11 cellular contexts compared by ENCODE assay signal in the genomic region with DNA sequence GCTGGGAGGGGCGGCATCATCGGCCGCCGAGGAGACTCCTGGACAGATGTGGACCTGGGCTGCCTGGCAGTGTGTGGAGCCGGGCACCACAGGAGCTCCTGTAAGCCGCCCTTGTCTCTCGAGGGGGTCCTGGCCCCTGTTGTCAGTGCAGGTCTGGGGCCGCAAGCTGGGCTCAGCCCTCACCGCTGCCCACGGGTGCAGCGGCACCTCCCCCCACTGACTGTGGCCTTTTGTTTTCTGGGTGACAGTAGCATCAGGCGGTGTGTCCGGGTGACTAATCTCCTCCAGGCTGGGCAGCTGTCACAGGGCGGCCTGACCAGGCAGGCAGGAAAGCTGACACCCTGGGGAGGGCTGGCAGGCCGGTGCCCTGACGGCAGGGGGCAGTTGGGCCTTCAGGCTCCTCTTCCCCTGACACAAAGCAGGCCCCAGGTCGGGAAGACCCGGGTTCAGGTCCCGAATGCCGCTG. TPM values are rescaled to one million over a fixed set of nuclear protein-coding genes. Genes with fewer than 3 reads are reported as not detected.
A peak's percentile ranks its signal among the peaks of the same experiment; 100 is the strongest.
DNase-seq lines count a peak whose midpoint lies in the region; ATAC-seq and TF ChIP-seq lines count a peak whose summit lies in the region.
"Had no signal": no experiment of that assay in that cellular context is flagged by ENCODE, and none has a peak within 500 bp of the region (broad histone marks: within the 10 kb centered on the region; RNA-seq: fewer than 3 reads in every experiment).

No MANE protein-coding gene starts in this region.

- CTCF ChIA-PET in HCT116 (lab: Charles Lee) = interaction anchor here (1.0 to 1.6 kb wide), 4 partner anchors 9 to 191 kb away, joined by 3 to 7 read pairs (median 4); no protein-coding TSS in a partner anchor

- H3K27me3 ChIP-seq in HCT116 (ENCODE audit: insufficient read depth, low read length) (no peaks in the 10 kb centered on the region), adipocyte (replicated peaks; ENCODE audit: control insufficient read depth, insufficient read depth, low read length) (no peaks in the 10 kb centered on the region), left ventricle myocardium inferior (ENCODE audit: low read depth) (no peaks in the 10 kb centered on the region), skeletal muscle satellite cell (ENCODE audit: control insufficient read depth, insufficient read depth, low read length) (no peaks in the 10 kb centered on the region)

- WGBS in lower leg skin, 2 donors = 66 to 74% methylated on average over 9 to 12 of the region's 20 CpGs

- no peaks in the 10 kb centered on the region for H3K9me2 ChIP-seq in HCT116 (ENCODE audit: insufficient read depth)

- peak; percentile 52 for DNase-seq in HCT116 (ENCODE audit: low read depth, low spot score)
- peak; percentile 30 for DNase-seq in adipocyte (ENCODE audit: low read depth)
- DNase-seq in left ventricle myocardium inferior = peak; percentile 72
- no peak for DNase-seq in lower leg skin (ENCODE audit: low spot score in 2 of 2)
- no peak for DNase-seq in iPS-NIHi11 (ENCODE audit: low spot score)
- no peak for DNase-seq in stimulated activated naive CD4-positive, alpha-beta T cell (lab: John Stamatoyannopoulos, UW)
- DNase-seq: activated naive CD4-positive, alpha-beta T cell treated with anti-CD3 and anti-CD28 coated beads, Interleukin-2, amount 10 ng/mL, durations not matched to agents 7 days and 5 days; NCI-H1694 had no signal

- RAD21 ChIA-PET in HCT116 (lab: Charles Lee; ENCODE audit: low non-redundant PET in 1 of 2, low total read pairs in 2 of 2, uncharacterized antibody in 2 of 2, unreplicated experiment in 2 of 2) = no interaction called here

- TF ChIP-seq POLR2A in HCT116 (IDR thresholded peaks at IDR 0.05; ENCODE audit: borderline replicate concordance, extremely low read depth, insufficient read depth, insufficient read length) (no peak), lower leg skin (IDR thresholded peaks at IDR 0.05) (no peak)

- no peaks in the 10 kb centered on the region for H4K20me1 ChIP-seq in HCT116 (ENCODE audit: insufficient read depth)

- H3K4me3 ChIP-seq in HCT116 (replicated peaks in 1 of 2; ENCODE audit: low read depth in 1 of 2, low read length in 2 of 2) (peak overlapping the region in 1 of 2 experiments; percentile 16; a peak in 1 of 4 replicates), adipocyte (ENCODE audit: low read length) (no peak overlapping the region), left ventricle myocardium inferior (peak overlapping the region; percentile 67), skeletal muscle satellite cell (ENCODE audit: low read length) (peak overlapping the region; percentile 66), lower leg skin (ENCODE audit: low read depth, poor library complexity, severe bottlenecking) (no peak overlapping the region)

- peak overlapping the region; percentile 52; the same call in 1 of the 2 replicates for H3K9ac ChIP-seq in HCT116 (ENCODE audit: low read length)
- H3K9ac ChIP-seq in adipocyte (ENCODE audit: low read length) = no peak overlapping the region
- H3K9ac ChIP-seq in skeletal muscle satellite cell (ENCODE audit: low read depth, low read length) = peak overlapping the region; percentile 87

- H2AFZ ChIP-seq in HCT116 (ENCODE audit: low read depth, low read length, poor library complexity, severe bottlenecking) = no peak overlapping the region

- H3K9me3 ChIP-seq in HCT116 (ENCODE audit: control insufficient read depth in 1 of 2, insufficient read depth in 1 of 2, low read depth in 1 of 2, low read length in 2 of 2) (no peaks in the 10 kb centered on the region), adipocyte (ENCODE audit: control insufficient read depth, low read length) (no peaks in the 10 kb centered on the region), left ventricle myocardium inferior (replicated peaks) (no peaks in the 10 kb centered on the region), skeletal muscle satellite cell (replicated peaks; ENCODE audit: low read length) (no peaks in the 10 kb centered on the region)

- H3K79me2 ChIP-seq in HCT116 (ENCODE audit: insufficient read depth, low read length) = peaks cover 43% of the 10 kb centered on the region

- ATAC-seq in HCT116 (peak; percentile 79), HG03378 (IDR thresholded peaks at IDR 0.05; ENCODE audit: unreplicated experiment) (no peak)

- POLR2A ChIA-PET in HCT116 (lab: Charles Lee) = no interaction called here

- peak in 1 of 3 experiments; percentile 44; a peak in 2 of 6 replicates for TF ChIP-seq CTCF in HCT116 (IDR thresholded peaks at IDR 0.05 in 2 of 3, conservative IDR thresholded peaks at IDR 0.05 in 1 of 3; ENCODE audit: borderline replicate concordance in 1 of 3, insufficient read depth in 1 of 3, low read depth in 2 of 3, low read length in 2 of 3)
- peak; percentile 48 for TF ChIP-seq CTCF in left ventricle myocardium inferior (IDR thresholded peaks at IDR 0.05; ENCODE audit: borderline replicate concordance)
- TF ChIP-seq CTCF in lower leg skin (IDR thresholded peaks at IDR 0.05) = no peak

- peak overlapping the region; percentile 47 for H3K27ac ChIP-seq in HCT116 (ENCODE audit: low read depth, low read length)
- peak overlapping the region; percentile 94 for H3K27ac ChIP-seq in left ventricle myocardium inferior (replicated peaks)

- intact Hi-C loops in HCT116 (cut with micrococcal nuclease) (no loop called here), left ventricle myocardium inferior (cut with micrococcal nuclease) (no loop called here), lower leg skin (cut with DNase I; ENCODE audit: low total_unique reads) (no loop called here)

- peaks cover 20 to 51% of the 10 kb centered on the region in 2 experiments for H3K4me1 ChIP-seq in HCT116 (ENCODE audit: control insufficient read depth in 1 of 2, insufficient read depth in 2 of 2, low read length in 2 of 2)
- peaks cover 20% of the 10 kb centered on the region for H3K4me1 ChIP-seq in adipocyte (ENCODE audit: control insufficient read depth, insufficient read depth, low read length)
- H3K4me1 ChIP-seq in left ventricle myocardium inferior = peaks cover 84% of the 10 kb centered on the region
- peaks cover 46% of the 10 kb centered on the region for H3K4me1 ChIP-seq in skeletal muscle satellite cell (ENCODE audit: control insufficient read depth, insufficient read depth, low read length)

- no TSS peak for BruUV-seq in HCT116 (replicated peaks; lab: Mats Ljungman, UMichigan)

- no peak for TF ChIP-seq RAD21 in HCT116 (IDR thresholded peaks at IDR 0.05; ENCODE audit: low read depth)

- peak overlapping the region; percentile 64 for H3K4me2 ChIP-seq in HCT116 (ENCODE audit: low read length)
- H3K4me2 ChIP-seq in skeletal muscle satellite cell (ENCODE audit: low read length) = peak overlapping the region; percentile 93

- H3K36me3 ChIP-seq in HCT116 (ENCODE audit: control insufficient read depth in 1 of 2, insufficient read depth in 2 of 2, low read length in 2 of 2) (peaks cover 2 to 3% of the 10 kb centered on the region in 2 experiments; a peak in 2 of 4 replicates), adipocyte (ENCODE audit: control insufficient read depth, insufficient read depth, low read length, severe bottlenecking) (peaks cover 5% of the 10 kb centered on the region), left ventricle myocardium inferior (peaks cover 13% of the 10 kb centered on the region), skeletal muscle satellite cell (ENCODE audit: insufficient read depth, low read length) (peaks cover 7% of the 10 kb centered on the region)

TF ChIP-seq in HCT116, 20 proteins besides CTCF, POLR2A, EP300 and RAD21:
- peak; percentile 74 for TF ChIP-seq MAX (IDR thresholded peaks at IDR 0.05)
- TF ChIP-seq ELF1 (IDR thresholded peaks at IDR 0.05; ENCODE audit: borderline replicate concordance, low read depth) = no peak
- TF ChIP-seq EGR1 (IDR thresholded peaks at IDR 0.05; ENCODE audit: low read depth) = no peak
- peak; percentile 96 for TF ChIP-seq SIN3A (IDR thresholded peaks at IDR 0.05; ENCODE audit: low read depth)
- peak; percentile 78 for TF ChIP-seq FOSL1 (IDR thresholded peaks at IDR 0.05; ENCODE audit: low read depth)
- 0 out of 2 replicates have a peak, but pooled peaks have one; percentile 9 for TF ChIP-seq ZFX (IDR thresholded peaks at IDR 0.05)
- no peak for TF ChIP-seq YY1 (IDR thresholded peaks at IDR 0.05; ENCODE audit: extremely low read depth, insufficient replicate concordance, low read depth, low read length)
- TF ChIP-seq, protein P1, sequence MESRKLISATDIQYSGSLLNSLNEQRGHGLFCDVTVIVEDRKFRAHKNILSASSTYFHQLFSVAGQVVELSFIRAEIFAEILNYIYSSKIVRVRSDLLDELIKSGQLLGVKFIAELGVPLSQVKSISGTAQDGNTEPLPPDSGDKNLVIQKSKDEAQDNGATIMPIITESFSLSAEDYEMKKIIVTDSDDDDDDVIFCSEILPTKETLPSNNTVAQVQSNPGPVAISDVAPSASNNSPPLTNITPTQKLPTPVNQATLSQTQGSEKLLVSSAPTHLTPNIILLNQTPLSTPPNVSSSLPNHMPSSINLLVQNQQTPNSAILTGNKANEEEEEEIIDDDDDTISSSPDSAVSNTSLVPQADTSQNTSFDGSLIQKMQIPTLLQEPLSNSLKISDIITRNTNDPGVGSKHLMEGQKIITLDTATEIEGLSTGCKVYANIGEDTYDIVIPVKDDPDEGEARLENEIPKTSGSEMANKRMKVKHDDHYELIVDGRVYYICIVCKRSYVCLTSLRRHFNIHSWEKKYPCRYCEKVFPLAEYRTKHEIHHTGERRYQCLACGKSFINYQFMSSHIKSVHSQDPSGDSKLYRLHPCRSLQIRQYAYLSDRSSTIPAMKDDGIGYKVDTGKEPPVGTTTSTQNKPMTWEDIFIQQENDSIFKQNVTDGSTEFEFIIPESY (IDR thresholded peaks at IDR 0.05; ENCODE audit: extremely low read depth, insufficient replicate concordance, low read length) = peak; percentile 40
- peak; percentile 70; the same call in 1 of the 2 replicates for TF ChIP-seq SP1 (IDR thresholded peaks at IDR 0.05; ENCODE audit: low read depth)

RNA-seq across cellular contexts. Expression of gene DGKZ, which starts 16.2 kb away (rescaled TPM):
- 70.2 TPM for total RNA-seq in HCT116 (2021; ENCODE audit: unreplicated experiment)
- polyA plus RNA-seq in HCT116 (2012) = 67.3 and 69.5 TPM in 2 replicates
- total RNA-seq in left ventricle myocardium inferior = 77.1 TPM
- 42.6 and 48.1 TPM in 2 replicates for total RNA-seq in skeletal muscle satellite cell (2012; rRNA removed)
- total RNA-seq in lower leg skin = 10 to 100 TPM; 41.8 to 86.4 (median 60.3) TPM

RNA-seq across cellular contexts. Expression of gene MDK, which starts 18.0 kb away (rescaled TPM):
- total RNA-seq in HCT116 (2021; ENCODE audit: unreplicated experiment) = 286 TPM
- polyA plus RNA-seq in HCT116 (2012) = 442 and 447 TPM in 2 replicates
- total RNA-seq in left ventricle myocardium inferior = 5.4 TPM
- 3.9 and 5.6 TPM in 2 replicates for total RNA-seq in skeletal muscle satellite cell (2012; rRNA removed)
- 10 to 100 TPM in 3 of 4 donors, 1 to 10 TPM in 1; 6.0 to 19.4 (median 12.0) TPM for total RNA-seq in lower leg skin

RNA-seq across cellular contexts. Expression of gene CHRM4, which starts 28.1 kb away (rescaled TPM):
- total RNA-seq in HCT116 (2021; ENCODE audit: unreplicated experiment) = 1.1 TPM
- 2.5 and 2.9 TPM in 2 replicates for polyA plus RNA-seq in HCT116 (2012)
- total RNA-seq in left ventricle myocardium inferior = not detected
- not detected in 2 replicates for total RNA-seq in skeletal muscle satellite cell (2012; rRNA removed)
- total RNA-seq in lower leg skin = 1 to 10 TPM; 1.2 to 8.1 (median 3.3) TPM
- total RNA-seq: renal cortical epithelial cell had no signal

Comparison
In these comparisons a context has a peak if more than half of its experiments do, and no peak if none do; other contexts are left out.
1. DNase-seq: peak in HCT116 (single experiment), adipocyte (single experiment) and left ventricle myocardium inferior (single experiment); none in lower leg skin (0 of 2), iPS-NIHi11 (single experiment) and stimulated activated naive CD4-positive, alpha-beta T cell (0 of 6).
2. H3K4me3 ChIP-seq: peak in left ventricle myocardium inferior (single experiment) and skeletal muscle satellite cell (single experiment); none in adipocyte (single experiment) and lower leg skin (single experiment).
3. RNA of gene MDK, which starts 18.0 kb away (total RNA-seq): 286 TPM in HCT116 (single experiment); 6.0 to 19.4 TPM in lower leg skin and 5.4 TPM in left ventricle myocardium inferior (single experiment); every median in the first group is over 10 times any median in the second.